ENCODE assay signal across 11 cellular contexts in the genomic region with DNA sequence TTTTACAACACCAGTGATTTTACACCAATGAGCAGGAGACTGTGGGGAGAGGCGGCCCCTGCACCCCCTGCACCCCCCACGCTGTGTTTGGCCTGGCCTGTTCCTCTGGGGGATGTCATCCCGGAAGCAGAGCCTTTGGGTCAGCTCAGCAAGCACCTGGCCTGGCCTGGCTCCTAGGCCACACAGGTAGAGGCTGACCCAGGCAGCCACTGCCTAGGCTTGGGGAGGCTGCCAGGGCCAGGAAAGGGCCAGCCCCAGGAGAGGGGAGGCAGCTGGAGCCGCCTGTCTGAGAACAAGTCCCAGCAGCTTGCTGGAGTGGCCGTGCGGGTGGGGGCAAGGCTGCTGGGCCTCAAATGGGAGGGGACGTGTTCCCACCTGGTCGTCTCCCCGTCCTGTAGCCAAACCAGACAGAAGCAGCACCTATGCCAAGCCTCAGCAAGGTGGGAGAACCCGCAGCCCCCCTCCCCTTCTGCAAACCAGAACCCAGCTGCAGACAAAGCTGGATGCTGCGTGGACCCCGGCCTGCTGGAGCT. TPM values are rescaled to one million over a fixed set of nuclear protein-coding genes. Genes with fewer than 3 reads are reported as not detected.
A peak's percentile ranks its signal among the peaks of the same experiment; 100 is the strongest.
DNase-seq lines count a peak whose midpoint lies in the region; ATAC-seq and TF ChIP-seq lines count a peak whose summit lies in the region.
"Had no signal": no experiment of that assay in that cellular context is flagged by ENCODE, and none has a peak within 500 bp of the region (broad histone marks: within the 10 kb centered on the region; RNA-seq: fewer than 3 reads in every experiment).

No MANE protein-coding gene starts in this region.

- peaks cover 2% of the 10 kb centered on the region for H3K36me3 Mint-ChIP-seq in CD8-positive, alpha-beta T cell
- no peaks in the 10 kb centered on the region for H3K36me3 Mint-ChIP-seq in GM23338 (ENCODE audit: low read depth)
- H3K36me3 Mint-ChIP-seq: brain, natural killer cell had no signal

- TF ChIP-seq CTCF in CD8-positive, alpha-beta T cell (IDR thresholded peaks at IDR 0.05): no peak
- TF ChIP-seq CTCF in esophagus squamous epithelium (IDR thresholded peaks at IDR 0.05) (no peak), psoas muscle (IDR thresholded peaks at IDR 0.05) (no peak), GM23338 (conservative IDR thresholded peaks at IDR 0.05; ENCODE audit: low read depth in 2 of 2) (no peak)

- peak overlapping the region; percentile 66 for H3K27ac ChIP-seq in CD8-positive, alpha-beta T cell (ENCODE audit: low read depth, low read length)
- H3K27ac ChIP-seq in SJCRH30 (peak overlapping the region; percentile 25; the same call in 1 of the 2 replicates), esophagus squamous epithelium (peak overlapping the region; percentile 26 to 68 (median 52)), psoas muscle (peak overlapping the region; percentile 16), GM23338 (ENCODE audit: low read depth) (no peak overlapping the region)
- H3K27ac ChIP-seq: epithelial cell of prostate had no signal

- DNase-seq in CD8-positive, alpha-beta T cell: peak in 1 of 7 experiments; percentile 55
- DNase-seq in SJCRH30: peak; percentile 63
- no peak for DNase-seq in esophagus squamous epithelium (lab: John Stamatoyannopoulos, UW)
- DNase-seq in psoas muscle: peak; percentile 13 to 52
- no peak for DNase-seq in central memory CD4-positive, alpha-beta T cell
- DNase-seq in GM23338 (ENCODE audit: low spot score): no peak
- DNase-seq: natural killer cell, NCI-H2081 had no signal

- ATAC-seq in CD8-positive, alpha-beta T cell: peak; percentile 7
- ATAC-seq in psoas muscle: no peak
- no peak for ATAC-seq in HG02642 (IDR thresholded peaks at IDR 0.05; ENCODE audit: poor library complexity, unreplicated experiment)
- ATAC-seq in GM23338: no peak

- H3K4me1 ChIP-seq in CD8-positive, alpha-beta T cell (ENCODE audit: insufficient read depth, low read length): peaks cover 32% of the 10 kb centered on the region
- H3K4me1 ChIP-seq in SJCRH30 (peaks cover 14% of the 10 kb centered on the region), esophagus squamous epithelium (peaks cover 0 to 24% (median 11%) of the 10 kb centered on the region in 3 donors), psoas muscle (no peaks in the 10 kb centered on the region), GM23338 (ENCODE audit: insufficient read depth) (no peaks in the 10 kb centered on the region)

- no peak for TF ChIP-seq POLR2A in esophagus squamous epithelium (IDR thresholded peaks at IDR 0.05)

- 35% methylated on average over 9 of the region's 12 CpGs; no CpG with 5 or more reads in 1 of the 2 donors for WGBS in esophagus squamous epithelium, 2 donors
- WGBS in psoas muscle, 3 donors: 66 to 74% (median 70%) methylated on average over 9 to 12 of the region's 12 CpGs

- H3K4me3 ChIP-seq in CD8-positive, alpha-beta T cell (ENCODE audit: low read depth, low read length): peak overlapping the region; percentile 24
- H3K4me3 ChIP-seq in SJCRH30 (no peak overlapping the region), esophagus squamous epithelium (no peak overlapping the region), psoas muscle (no peak overlapping the region), GM23338 (no peak overlapping the region)

- H3K79me2 ChIP-seq in GM23338 (replicated peaks; ENCODE audit: insufficient read depth): no peaks in the 10 kb centered on the region

- H3K4me3 Mint-ChIP-seq in CD8-positive, alpha-beta T cell: peak overlapping the region; percentile 68
- H3K4me3 Mint-ChIP-seq in GM23338: no peak overlapping the region
- H3K4me3 Mint-ChIP-seq: brain, natural killer cell had no signal

- H3K9me3 Mint-ChIP-seq in CD8-positive, alpha-beta T cell: no peaks in the 10 kb centered on the region
- no peaks in the 10 kb centered on the region for H3K9me3 Mint-ChIP-seq in GM23338
- H3K9me3 Mint-ChIP-seq: brain, natural killer cell had no signal

- CTCF ChIA-PET in CD8-positive, alpha-beta T cell (lab: Charles Lee): interaction anchor here (1.0 to 1.6 kb wide), 4 partner anchors 11 to 60 kb away, joined by 3 to 7 read pairs (median 3); no protein-coding TSS in a partner anchor

- no peak overlapping the region for H2AFZ ChIP-seq in GM23338

- POLR2A ChIA-PET in CD8-positive, alpha-beta T cell (lab: Charles Lee): interaction anchor here (0.7 to 2.8 kb wide), 10 partner anchors 10 to 223 kb away, joined by 3 to 51 read pairs (median 4); partner anchors contain the start of gene CACFD1

- H3K27me3 ChIP-seq in CD8-positive, alpha-beta T cell (ENCODE audit: insufficient read depth, low read length): no peaks in the 10 kb centered on the region
- H3K27me3 ChIP-seq in SJCRH30 (no peaks in the 10 kb centered on the region), esophagus squamous epithelium (no peaks in the 10 kb centered on the region), psoas muscle (ENCODE audit: insufficient read depth in 3 of 3, low read length in 2 of 3) (peaks cover 0 to 2% (median 0%) of the 10 kb centered on the region in 3 donors), GM23338 (ENCODE audit: insufficient read depth) (no peaks in the 10 kb centered on the region)

- intact Hi-C loops in CD8-positive, alpha-beta T cell (cut with DNase I, micrococcal nuclease): loop anchor here (1.0 kb wide), 2 partner anchors 18 to 19 kb away; no protein-coding TSS in a partner anchor
- intact Hi-C loops in esophagus squamous epithelium (cut with DNase I): no loop called here
- intact Hi-C loops in psoas muscle (cut with DNase I): no loop called here

- peaks cover 46% of the 10 kb centered on the region for H3K4me1 Mint-ChIP-seq in CD8-positive, alpha-beta T cell (ENCODE audit: low read depth)
- peaks cover 2% of the 10 kb centered on the region; the same call in 2 of the 3 replicates for H3K4me1 Mint-ChIP-seq in GM23338
- H3K4me1 Mint-ChIP-seq: natural killer cell had no signal

- H3K27ac Mint-ChIP-seq in CD8-positive, alpha-beta T cell: peak overlapping the region; percentile 100
- no peak overlapping the region for H3K27ac Mint-ChIP-seq in GM23338
- H3K27ac Mint-ChIP-seq: natural killer cell had no signal

- no peaks in the 10 kb centered on the region for H3K36me3 ChIP-seq in CD8-positive, alpha-beta T cell (ENCODE audit: insufficient read depth, low read length)
- H3K36me3 ChIP-seq in SJCRH30 (no peaks in the 10 kb centered on the region), esophagus squamous epithelium (no peaks in the 10 kb centered on the region), psoas muscle (ENCODE audit: insufficient read depth in 1 of 2, low read depth in 1 of 2) (no peaks in the 10 kb centered on the region), GM23338 (ENCODE audit: insufficient read depth) (no peaks in the 10 kb centered on the region)

- H3K9me3 ChIP-seq in CD8-positive, alpha-beta T cell (ENCODE audit: low read length): no peaks in the 10 kb centered on the region
- H3K9me3 ChIP-seq in SJCRH30 (replicated peaks) (no peaks in the 10 kb centered on the region), esophagus squamous epithelium (no peaks in the 10 kb centered on the region), psoas muscle (no peaks in the 10 kb centered on the region)

- H3K9me2 ChIP-seq in GM23338 (ENCODE audit: insufficient read depth): no peaks in the 10 kb centered on the region

- H4K20me1 ChIP-seq in GM23338 (replicated peaks; ENCODE audit: insufficient read depth): no peaks in the 10 kb centered on the region

- H3K4me2 ChIP-seq in GM23338: no peak overlapping the region

- H3F3A ChIP-seq in GM23338 (replicated peaks; ENCODE audit: low read depth): no peaks in the 10 kb centered on the region

- H3K27me3 Mint-ChIP-seq in CD8-positive, alpha-beta T cell (ENCODE audit: low read depth): no peaks in the 10 kb centered on the region
- peaks cover 11% of the 10 kb centered on the region for H3K27me3 Mint-ChIP-seq in GM23338 (ENCODE audit: insufficient read depth, low read depth, poor library complexity)
- H3K27me3 Mint-ChIP-seq: brain had no signal

TF ChIP-seq in GM23338, 12 proteins besides CTCF, POLR2A, EP300 and RAD21 (continues in another document):
- TF ChIP-seq ZNF114 (CRISPR knock-in tag; IDR thresholded peaks at IDR 0.05) (no peak), POLR2AphosphoS5 (IDR thresholded peaks at IDR 0.05; ENCODE audit: low read depth) (no peak)

RNA-seq across cellular contexts. Expression of gene DBH, which starts 46.9 kb away (rescaled TPM):
- under 1 TPM; 0.39 to 0.46 TPM for total RNA-seq in CD8-positive, alpha-beta T cell
- total RNA-seq in SJCRH30 (2014; rRNA removed; shearing (Covaris generic)): 2.2 and 2.5 TPM in 2 replicates
- total RNA-seq in esophagus squamous epithelium (not detected), psoas muscle (under 1 TPM in 2 of 4 donors, not detected in 2; 0.06 to 0.30 TPM)
- polyA plus RNA-seq in psoas muscle (under 1 TPM in 2 of 3 donors, not detected in 1; 0.01 to 0.04 TPM), GM23338 (2016; fragmentation: Nextera tagmentation; extraction: Ambion mirVana) (0.08 and 0.26 TPM in 2 replicates)
- 0.24 TPM in 1 of 2 replicates, not detected in the other for total RNA-seq in GM23338 (2014; rRNA removed; shearing (Covaris generic))
- total RNA-seq: natural killer cell had no signal

RNA-seq across cellular contexts. Expression of gene SARDH, which starts 55.1 kb away (rescaled TPM):
- 10 to 100 TPM; 10.2 to 11.4 TPM for total RNA-seq in CD8-positive, alpha-beta T cell
- 15.7 and 18.5 TPM in 2 replicates for total RNA-seq in SJCRH30 (2014; rRNA removed; shearing (Covaris generic))
- under 1 TPM in 2 of 4 donors, not detected in 2; 0.26 to 0.57 TPM for total RNA-seq in esophagus squamous epithelium
- total RNA-seq in psoas muscle: 1 to 10 TPM in 3 of 4 donors, under 1 TPM in 1; 0.59 to 2.5 (median 1.5) TPM
- polyA plus RNA-seq in psoas muscle: under 1 TPM; 0.16 to 0.62 (median 0.26) TPM
- total RNA-seq in GM23338 (2014; rRNA removed; shearing (Covaris generic)): 9.8 and 10.4 TPM in 2 replicates
- 2.6 and 2.8 TPM in 2 replicates for polyA plus RNA-seq in GM23338 (2016; fragmentation: Nextera tagmentation; extraction: Ambion mirVana)

Comparison
In these comparisons a context has a peak if more than half of its experiments do, and no peak if none do; other contexts are left out.
1. DNase-seq: peak in SJCRH30 (2 of 2) and psoas muscle (2 of 2); none in esophagus squamous epithelium (single experiment), central memory CD4-positive, alpha-beta T cell (single experiment) and GM23338 (single experiment).
2. intact Hi-C loops: an anchor here in CD8-positive, alpha-beta T cell (1.0 kb wide); none called in esophagus squamous epithelium and psoas muscle.